Comparison of ENCODE assay signal across 18 cellular contexts in the genomic region with DNA sequence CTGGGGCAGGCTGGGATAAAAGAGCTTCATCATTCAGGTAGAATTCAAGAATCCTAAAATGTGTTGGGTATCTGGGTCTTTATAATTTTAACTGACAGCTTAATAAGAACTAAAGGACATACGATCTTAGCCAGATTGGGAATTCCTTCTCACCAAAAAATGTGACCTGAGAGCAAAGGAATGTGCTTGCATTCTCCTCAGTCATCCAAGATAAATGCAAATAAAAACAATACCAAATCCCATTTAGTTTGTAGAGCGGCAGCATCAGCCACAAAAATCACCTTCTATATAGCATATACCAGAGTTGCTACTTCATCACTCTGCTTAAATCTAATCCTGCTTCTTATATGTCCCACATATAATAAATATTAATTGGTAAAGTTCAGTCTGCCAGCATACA. TPM values are rescaled to one million over a fixed set of nuclear protein-coding genes. Genes with fewer than 3 reads are reported as not detected.
DNase-seq lines count a peak whose midpoint lies in the region; ATAC-seq, FAIRE-seq and TF ChIP-seq lines count a peak whose summit lies in the region.
"Had no signal": no experiment of that assay in that cellular context is flagged by ENCODE, and none has a peak within 500 bp of the region (broad histone marks: within the 10 kb centered on the region; RNA-seq: fewer than 3 reads in every experiment).

No MANE protein-coding gene starts in this region.

- H3K9ac ChIP-seq in HUES64 (ENCODE audit: low read depth, low read length) (peak overlapping the region; percentile 5; the same call in 1 of the 2 replicates), mesenchymal stem cell (ENCODE audit: low read length) (peak overlapping the region; percentile 45)

- TF ChIP-seq CTCF in bronchial epithelial cell (IDR thresholded peaks at IDR 0.05; ENCODE audit: insufficient read depth, low read length, severe bottlenecking): no peak

- peaks cover 1% of the 10 kb centered on the region for H3K79me1 ChIP-seq in mesenchymal stem cell (replicated peaks; ENCODE audit: low read length, poor library complexity, severe bottlenecking)

- no peak overlapping the region for H3K14ac ChIP-seq in mesenchymal stem cell (ENCODE audit: low read length in 2 of 2)

- ATAC-seq in HG03135 (IDR thresholded peaks at IDR 0.05; ENCODE audit: unreplicated experiment) (no peak), HG03432 (IDR thresholded peaks at IDR 0.05; ENCODE audit: unreplicated experiment) (no peak)
- ATAC-seq: activated T-cell treated with anti-CD3 and anti-CD28 coated beads, Interleukin-2, amount 50 U/mL, for 4 hours; gastrocnemius medialis had no signal

- peaks cover 14% of the 10 kb centered on the region for H3K4me1 ChIP-seq in HUES64 (ENCODE audit: insufficient read depth, low read length)
- peaks cover 7% of the 10 kb centered on the region for H3K4me1 ChIP-seq in mesenchymal stem cell (ENCODE audit: control insufficient read depth, insufficient read depth, low read depth, low read length)
- peaks cover 6% of the 10 kb centered on the region; the same call in 1 of the 2 replicates for H3K4me1 ChIP-seq in SJCRH30
- H3K4me1 ChIP-seq: gastrocnemius medialis had no signal

- H4K8ac ChIP-seq in mesenchymal stem cell (ENCODE audit: low read length): no peak overlapping the region

- H2AFZ ChIP-seq in mesenchymal stem cell (ENCODE audit: low read depth, low read length): no peak overlapping the region

- H2BK5ac ChIP-seq in mesenchymal stem cell (ENCODE audit: low read depth, low read length, poor library complexity, severe bottlenecking): no peak overlapping the region

- no peak overlapping the region for H2BK120ac ChIP-seq in mesenchymal stem cell (ENCODE audit: low read depth, low read length)

- no peak overlapping the region for H2BK12ac ChIP-seq in mesenchymal stem cell (ENCODE audit: low read length in 2 of 2)

- H3K4ac ChIP-seq in mesenchymal stem cell (ENCODE audit: low read depth in 1 of 2, low read length in 2 of 2): no peak overlapping the region

- no peak overlapping the region for H3K4me3 ChIP-seq in HUES64 (ENCODE audit: low read length)
- no peak overlapping the region for H3K4me3 ChIP-seq in bronchial epithelial cell (ENCODE audit: low read depth, low read length)
- H3K4me3 ChIP-seq in mesenchymal stem cell (ENCODE audit: insufficient read depth in 1 of 2, low read depth in 1 of 2, low read length in 2 of 2): no peak overlapping the region
- no peak overlapping the region for H3K4me3 ChIP-seq in SJCRH30
- H3K4me3 ChIP-seq: dorsolateral prefrontal cortex, gastrocnemius medialis had no signal

- DNase-seq in AG20443 (ENCODE audit: low spot score) (peak; percentile 45), bronchial epithelial cell (ENCODE audit: low read depth) (peak; percentile 6), mesenchymal stem cell (no peak), SJCRH30 (no peak), 8988T (no peak)
- DNase-seq: activated T-cell treated with anti-CD3 and anti-CD28 coated beads, Interleukin-2, amount 50 U/mL, for 4 hours; dorsolateral prefrontal cortex; gastrocnemius medialis; NCI-H1092; OCI-M1; T-helper 1 cell had no signal

- no peak overlapping the region for H2AK5ac ChIP-seq in mesenchymal stem cell (ENCODE audit: low read length, severe bottlenecking)

- no peak overlapping the region for H3K23ac ChIP-seq in mesenchymal stem cell (ENCODE audit: low read length in 2 of 2)

- H3K36me3 ChIP-seq in HUES64 (ENCODE audit: insufficient read depth, low read length) (no peaks in the 10 kb centered on the region), bronchial epithelial cell (ENCODE audit: control insufficient read depth, insufficient read depth, low read length) (no peaks in the 10 kb centered on the region), mesenchymal stem cell (ENCODE audit: control insufficient read depth in 1 of 2, insufficient read depth in 2 of 2, low read depth in 1 of 2, low read length in 2 of 2) (no peaks in the 10 kb centered on the region), SJCRH30 (no peaks in the 10 kb centered on the region)
- H3K36me3 ChIP-seq: gastrocnemius medialis had no signal

- no peak overlapping the region for H3K18ac ChIP-seq in mesenchymal stem cell (ENCODE audit: low read depth in 1 of 2, low read length in 2 of 2)

- H4K91ac ChIP-seq in mesenchymal stem cell (ENCODE audit: low read length): no peak overlapping the region

- H3K27ac ChIP-seq in HUES64 (ENCODE audit: low read depth, low read length): peak overlapping the region; percentile 45
- H3K27ac ChIP-seq in mesenchymal stem cell (ENCODE audit: low read length, poor library complexity, severe bottlenecking): peak overlapping the region; percentile 91
- H3K27ac ChIP-seq in SJCRH30: no peak overlapping the region
- H3K27ac ChIP-seq: C4-2B, dorsolateral prefrontal cortex, gastrocnemius medialis had no signal

- H2BK15ac ChIP-seq in mesenchymal stem cell (ENCODE audit: low read depth, poor library complexity, severe bottlenecking): no peak overlapping the region

- WGBS in HUES64: 80% methylated on average over 2 of the region's 2 CpGs
- 19% methylated on average over 2 of the region's 2 CpGs for WGBS in mesenchymal stem cell

- no peaks in the 10 kb centered on the region for H3K27me3 ChIP-seq in HUES64 (ENCODE audit: insufficient read depth, low read length)
- no peaks in the 10 kb centered on the region for H3K27me3 ChIP-seq in bronchial epithelial cell (ENCODE audit: control insufficient read depth, insufficient read depth, low read length)
- H3K27me3 ChIP-seq in mesenchymal stem cell (ENCODE audit: control insufficient read depth in 1 of 2, insufficient read depth in 1 of 2, low read length in 2 of 2): no peaks in the 10 kb centered on the region
- no peaks in the 10 kb centered on the region for H3K27me3 ChIP-seq in SJCRH30
- H3K27me3 ChIP-seq: dorsolateral prefrontal cortex, gastrocnemius medialis had no signal

- H3K4me2 ChIP-seq in mesenchymal stem cell (ENCODE audit: low read length, poor library complexity, severe bottlenecking): no peak overlapping the region

- H3K9me3 ChIP-seq in HUES64 (ENCODE audit: insufficient read depth, low read depth, low read length) (no peaks in the 10 kb centered on the region), mesenchymal stem cell (ENCODE audit: control insufficient read depth, low read length) (no peaks in the 10 kb centered on the region), SJCRH30 (replicated peaks) (no peaks in the 10 kb centered on the region)
- H3K9me3 ChIP-seq: gastrocnemius medialis had no signal

- FAIRE-seq in bronchial epithelial cell (lab: Jason Lieb, UNC): no peak
- FAIRE-seq: G401.6, GM18507, keratinocyte had no signal

RNA-seq across cellular contexts. Expression of gene USP49, which starts 16.9 kb away (rescaled TPM):
- 9.8 TPM for polyA plus RNA-seq in HUES64 (2013, experiment 1 of 2)
- polyA plus RNA-seq in HUES64 (2013, experiment 2 of 2): 11.4 TPM
- total RNA-seq in bronchial epithelial cell: 1.5 and 1.6 TPM in 2 replicates
- polyA plus RNA-seq in mesenchymal stem cell (2013, experiment 1 of 2): 1.5 TPM
- polyA plus RNA-seq in mesenchymal stem cell (2013, experiment 2 of 2): 1.3 TPM
- total RNA-seq in SJCRH30 (2014; rRNA removed; shearing (Covaris generic)): 6.4 and 7.3 TPM in 2 replicates

RNA-seq across cellular contexts. Expression of gene MED20, which starts 42.7 kb away (rescaled TPM):
- 27.2 TPM for polyA plus RNA-seq in HUES64 (2013, experiment 1 of 2)
- polyA plus RNA-seq in HUES64 (2013, experiment 2 of 2): 25.9 TPM
- 37.6 and 40.0 TPM in 2 replicates for total RNA-seq in bronchial epithelial cell
- polyA plus RNA-seq in mesenchymal stem cell (2013, experiment 1 of 2): 13.5 TPM
- 13.6 TPM for polyA plus RNA-seq in mesenchymal stem cell (2013, experiment 2 of 2)
- total RNA-seq in SJCRH30 (2014; rRNA removed; shearing (Covaris generic)): 33.4 and 34.8 TPM in 2 replicates

RNA-seq across cellular contexts. Expression of gene BYSL, which starts 43.1 kb away (rescaled TPM):
- polyA plus RNA-seq in HUES64 (2013, experiment 1 of 2): 46.0 TPM
- polyA plus RNA-seq in HUES64 (2013, experiment 2 of 2): 39.8 TPM
- 16.9 and 28.2 TPM in 2 replicates for total RNA-seq in bronchial epithelial cell
- 11.3 TPM for polyA plus RNA-seq in mesenchymal stem cell (2013, experiment 1 of 2)
- polyA plus RNA-seq in mesenchymal stem cell (2013, experiment 2 of 2): 11.6 TPM
- total RNA-seq in SJCRH30 (2014; rRNA removed; shearing (Covaris generic)): 32.3 and 36.9 TPM in 2 replicates

Comparison
In these comparisons a context has a peak if more than half of its experiments do, and no peak if none do; other contexts are left out.
1. DNase-seq: peak in AG20443 (single experiment) and bronchial epithelial cell (single experiment); none in mesenchymal stem cell (single experiment), SJCRH30 (0 of 2) and 8988T (single experiment).